ENCODE assay signal across 17 cellular contexts in the genomic region with DNA sequence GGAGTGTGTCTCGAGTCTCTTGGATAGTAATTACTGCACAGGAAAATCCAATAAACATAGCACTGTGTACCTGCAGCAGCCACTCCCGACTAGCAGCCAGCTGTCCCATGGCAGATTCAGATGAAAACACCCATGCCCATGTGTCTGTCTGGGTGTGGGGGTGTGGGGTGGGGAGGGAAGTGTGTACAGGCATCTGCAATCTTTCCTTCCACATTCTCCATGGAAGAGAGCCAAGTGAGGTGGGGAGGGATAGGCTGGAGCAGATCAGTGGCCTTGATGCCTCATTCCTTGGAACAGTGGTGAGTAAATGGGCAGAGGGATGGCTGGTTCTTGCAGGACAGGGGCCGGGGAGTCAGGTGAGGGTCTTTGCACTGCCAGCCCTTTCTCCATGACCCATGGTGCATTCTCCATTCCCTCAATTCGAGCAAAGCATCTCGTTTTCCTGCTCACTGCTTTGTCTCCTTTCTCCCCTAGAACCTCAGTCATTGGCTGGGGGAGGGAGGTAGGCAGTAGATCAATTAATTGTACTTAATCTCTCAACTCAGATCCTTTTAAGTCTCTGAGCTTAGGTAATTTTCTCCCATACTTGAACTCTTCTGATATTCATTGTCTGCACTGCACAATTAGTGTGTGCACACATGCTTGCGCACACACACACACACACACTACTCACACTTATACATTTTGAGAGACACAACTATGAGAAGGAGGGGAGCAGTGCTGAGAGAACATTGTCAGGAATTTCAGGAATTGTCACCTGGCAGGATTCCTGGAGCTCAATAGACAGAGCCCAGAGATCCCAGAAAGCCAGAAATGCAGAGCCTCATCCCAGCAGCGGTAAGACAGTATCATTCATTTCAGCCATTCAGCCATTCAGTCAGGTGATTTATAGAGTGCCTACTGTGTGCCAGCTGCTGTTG. TPM values are rescaled to one million over a fixed set of nuclear protein-coding genes. Genes with fewer than 3 reads are reported as not detected.
A peak's percentile ranks its signal among the peaks of the same experiment; 100 is the strongest.
DNase-seq lines count a peak whose midpoint lies in the region; TF ChIP-seq lines count a peak whose summit lies in the region.
"Had no signal": no experiment of that assay in that cellular context is flagged by ENCODE, and none has a peak within 500 bp of the region (broad histone marks: within the 10 kb centered on the region; RNA-seq: fewer than 3 reads in every experiment).

No MANE protein-coding gene starts in this region.

- intact Hi-C loops in adrenal gland (cut with DNase I) (no loop called here), spleen (cut with DNase I; ENCODE audit: low total_unique reads) (no loop called here)

- H3K36me3 ChIP-seq in adrenal gland (replicated peaks in 1 of 2): peaks cover 0 to 37% of the 10 kb centered on the region in 2 donors
- peaks cover 0 to 88% (median 21%) of the 10 kb centered on the region in 6 donors for H3K36me3 ChIP-seq in spleen
- peaks cover 39% of the 10 kb centered on the region for H3K36me3 ChIP-seq in HAP-1 (replicated peaks)
- H3K36me3 ChIP-seq: neutrophil had no signal

- in situ Hi-C loops in HAP-1 (cut with MboI; ENCODE audit: low sequenced_read_pairs): no loop called here

- H3K4me1 ChIP-seq in adrenal gland (replicated peaks in 1 of 2): peaks cover 28 to 33% of the 10 kb centered on the region in 2 donors
- peaks cover 0 to 8% (median 0%) of the 10 kb centered on the region in 6 donors for H3K4me1 ChIP-seq in spleen
- no peaks in the 10 kb centered on the region for H3K4me1 ChIP-seq in HAP-1

- H3K9me3 ChIP-seq in adrenal gland (replicated peaks in 1 of 3) (no peaks in the 10 kb centered on the region), spleen (no peaks in the 10 kb centered on the region), HAP-1 (no peaks in the 10 kb centered on the region)
- H3K9me3 ChIP-seq: esophagus squamous epithelium, neutrophil, thoracic aorta had no signal

- TF ChIP-seq CTCF in adrenal gland (IDR thresholded peaks at IDR 0.05) (no peak), spleen (IDR thresholded peaks at IDR 0.05 in 8 of 11, conservative IDR thresholded peaks at IDR 0.05 in 3 of 11) (no peak)

- H3K27me3 ChIP-seq in adrenal gland (no peaks in the 10 kb centered on the region), spleen (replicated peaks in 1 of 7) (no peaks in the 10 kb centered on the region), HAP-1 (ENCODE audit: low read depth) (no peaks in the 10 kb centered on the region)
- H3K27me3 ChIP-seq: esophagus squamous epithelium, neutrophil had no signal

- WGBS in adrenal gland, 4 donors: 60 to 69% (median 62%) methylated on average over 7 of the region's 7 CpGs
- WGBS in spleen, 5 donors: 79 to 90% (median 86%) methylated on average over 7 of the region's 7 CpGs

- TF ChIP-seq POLR2A in adrenal gland (IDR thresholded peaks at IDR 0.05): no peak
- no peak for TF ChIP-seq POLR2A in spleen (IDR thresholded peaks at IDR 0.05)

- H3K4me3 ChIP-seq in adrenal gland (no peak overlapping the region), spleen (no peak overlapping the region), HAP-1 (no peak overlapping the region)
- H3K4me3 ChIP-seq: coronary artery, esophagus squamous epithelium, thoracic aorta had no signal

- DNase-seq in DMS 273 (lab: John Stamatoyannopoulos, UW; ENCODE audit: unreplicated experiment) (peak; percentile 74), DMS 273 treated with DMSO at 0.1 percent for 48 hours (lab: John Stamatoyannopoulos, UW) (no peak), adrenal gland (peak in 6 of 7 donors; percentile 43 to 70 (median 52)), iris pigment epithelial cell (ENCODE audit: low read depth) (peak; percentile 38), spleen (peak; percentile 27), HAP-1 (ENCODE audit: low spot score in 2 of 2) (no peak), NCI-H1417 treated with DMSO at 0.1 percent for 48 hours (lab: John Stamatoyannopoulos, UW) (no peak), medulla oblongata (ENCODE audit: extremely low spot score) (no peak)
- DNase-seq: activated CD4-positive, CD25-positive, alpha-beta regulatory T cell; activated naive CD8-positive, alpha-beta T cell treated with anti-CD3 and anti-CD28 coated beads, Interleukin-2, amount 50 U/mL, for 24 hours; esophagus squamous epithelium; kidney; NCI-H1694 had no signal

- H3K27ac ChIP-seq in adrenal gland (peak overlapping the region in 1 of 5 donors; percentile 37), spleen (no peak overlapping the region)
- H3K27ac ChIP-seq: 22Rv1, esophagus squamous epithelium, neutrophil, thoracic aorta had no signal

RNA-seq across cellular contexts. Expression of a gene that starts 31.8 kb away (rescaled TPM):
- total RNA-seq in adrenal gland (10 to 100 TPM; 39.0 to 88.9 (median 56.7) TPM), spleen (10 to 100 TPM; 16.9 to 30.2 (median 22.1) TPM)
- polyA plus RNA-seq in adrenal gland (10 to 100 TPM; 27.0 to 52.6 (median 29.3) TPM), spleen (1 to 10 TPM; 5.8 to 8.9 (median 7.3) TPM)

Comparison
In these comparisons a context has a peak if more than half of its experiments do, and no peak if none do; other contexts are left out.
1. DNase-seq: peak in DMS 273 (single experiment), adrenal gland (6 of 7), iris pigment epithelial cell (single experiment) and spleen (single experiment); none in DMS 273 treated with DMSO at 0.1 percent for 48 hours (single experiment), HAP-1 (0 of 2), NCI-H1417 treated with DMSO at 0.1 percent for 48 hours (single experiment) and medulla oblongata (single experiment).